In genomic region chr4:183728223-183729068, GRCh38 we compare ENCODE assay signal across 1 cellular context.
TF ChIP-seq lines count a peak whose summit lies in the region.

No MANE protein-coding gene starts in this region.

TF ChIP-seq in HepG2, 621 proteins besides CTCF, POLR2A, EP300 and RAD21 (continues in another document):
- TF ChIP-seq ZNF354B (CRISPR knock-in tag; IDR thresholded peaks at IDR 0.05) (no peak), ZNF460 (CRISPR knock-in tag; IDR thresholded peaks at IDR 0.05; ENCODE audit: borderline replicate concordance) (peak; percentile 39; the same call in 1 of the 2 replicates), CCDC6 (CRISPR knock-in tag; IDR thresholded peaks at IDR 0.05) (no peak), SKI (IDR thresholded peaks at IDR 0.05; ENCODE audit: partially characterized antibody) (no peak), PCBP2 (optimal IDR thresholded peaks at IDR 0.05; ENCODE audit: low read depth, low read length, poor library complexity, severe bottlenecking) (no peak), ZNF124 (CRISPR knock-in tag; IDR thresholded peaks at IDR 0.05) (no peak), SATB2 (CRISPR knock-in tag; IDR thresholded peaks at IDR 0.05) (no peak), ASH2L (IDR thresholded peaks at IDR 0.05; ENCODE audit: insufficient read length, low read depth, low read length) (peak; percentile 64), ZBTB7B (CRISPR knock-in tag; IDR thresholded peaks at IDR 0.05) (peak; percentile 52; the same call in 1 of the 2 replicates), ZNF770 (CRISPR knock-in tag; IDR thresholded peaks at IDR 0.05) (peak; percentile 83), MEIS2 (CRISPR knock-in tag; IDR thresholded peaks at IDR 0.05) (peak; percentile 89; the same call in 1 of the 2 replicates), GFI1 (CRISPR knock-in tag; IDR thresholded peaks at IDR 0.05; ENCODE audit: borderline replicate concordance) (peak; percentile 37; the same call in 1 of the 2 replicates), RBFOX2 (IDR thresholded peaks at IDR 0.05; ENCODE audit: low read depth, low read length) (no peak), ZNF720 (CRISPR knock-in tag; IDR thresholded peaks at IDR 0.05) (no peak), MAF1 (CRISPR knock-in tag; IDR thresholded peaks at IDR 0.05; ENCODE audit: borderline replicate concordance) (no peak), CEBPG (CRISPR knock-in tag; IDR thresholded peaks at IDR 0.05) (peak; percentile 63), ATF1 (CRISPR knock-in tag; IDR thresholded peaks at IDR 0.05) (no peak), KDM3A (CRISPR knock-in tag; IDR thresholded peaks at IDR 0.05; ENCODE audit: low read depth) (0 out of 2 replicates have a peak, but pooled peaks have one; percentile 5), MTF2 (CRISPR knock-in tag; IDR thresholded peaks at IDR 0.05; ENCODE audit: borderline replicate concordance) (peak; percentile 75; the same call in 1 of the 2 replicates), ZBTB42 (CRISPR knock-in tag; IDR thresholded peaks at IDR 0.05) (no peak), PITX1 (CRISPR knock-in tag; IDR thresholded peaks at IDR 0.05) (no peak; the same call in 1 of the 2 replicates), SAP130 (CRISPR knock-in tag; IDR thresholded peaks at IDR 0.05; ENCODE audit: low read depth) (peak; percentile 67), ZNF546 (CRISPR knock-in tag; conservative IDR thresholded peaks at IDR 0.05) (0 out of 2 replicates have a peak, but pooled peaks have one; percentile 62), ZNF292 (CRISPR knock-in tag; IDR thresholded peaks at IDR 0.05; ENCODE audit: borderline replicate concordance, low read depth) (peak; percentile 19; the same call in 1 of the 2 replicates), HOXD1 (CRISPR knock-in tag; IDR thresholded peaks at IDR 0.05) (peak; percentile 86), SOX6 (IDR thresholded peaks at IDR 0.05) (no peak), SOX6 (CRISPR knock-in tag; IDR thresholded peaks at IDR 0.05) (peak; percentile 48; the same call in 1 of the 2 replicates), FOXO4 (CRISPR knock-in tag; conservative IDR thresholded peaks at IDR 0.05) (0 out of 2 replicates have a peak, but pooled peaks have one; percentile 54), ONECUT2 (CRISPR knock-in tag; IDR thresholded peaks at IDR 0.05) (no peak), ZFY (CRISPR knock-in tag; IDR thresholded peaks at IDR 0.05) (no peak), MEIS1 (CRISPR knock-in tag; IDR thresholded peaks at IDR 0.05; ENCODE audit: borderline replicate concordance) (peak; percentile 93; the same call in 1 of the 2 replicates), ZNF12 (CRISPR knock-in tag; IDR thresholded peaks at IDR 0.05) (0 out of 2 replicates have a peak, but pooled peaks have one; percentile 14), HMG20A (CRISPR knock-in tag; IDR thresholded peaks at IDR 0.05; ENCODE audit: borderline replicate concordance) (0 out of 2 replicates have a peak, but pooled peaks have one; percentile 35), RFX5 (IDR thresholded peaks at IDR 0.05; ENCODE audit: low read depth, low read length) (peak; percentile 52; the same call in 1 of the 2 replicates), MYC (CRISPR knock-in tag; IDR thresholded peaks at IDR 0.05; ENCODE audit: borderline replicate concordance) (peak; percentile 20; the same call in 1 of the 2 replicates), HNF4A (CRISPR knock-in tag; IDR thresholded peaks at IDR 0.05) (peak; percentile 59)
- TF ChIP-seq, protein P1, sequence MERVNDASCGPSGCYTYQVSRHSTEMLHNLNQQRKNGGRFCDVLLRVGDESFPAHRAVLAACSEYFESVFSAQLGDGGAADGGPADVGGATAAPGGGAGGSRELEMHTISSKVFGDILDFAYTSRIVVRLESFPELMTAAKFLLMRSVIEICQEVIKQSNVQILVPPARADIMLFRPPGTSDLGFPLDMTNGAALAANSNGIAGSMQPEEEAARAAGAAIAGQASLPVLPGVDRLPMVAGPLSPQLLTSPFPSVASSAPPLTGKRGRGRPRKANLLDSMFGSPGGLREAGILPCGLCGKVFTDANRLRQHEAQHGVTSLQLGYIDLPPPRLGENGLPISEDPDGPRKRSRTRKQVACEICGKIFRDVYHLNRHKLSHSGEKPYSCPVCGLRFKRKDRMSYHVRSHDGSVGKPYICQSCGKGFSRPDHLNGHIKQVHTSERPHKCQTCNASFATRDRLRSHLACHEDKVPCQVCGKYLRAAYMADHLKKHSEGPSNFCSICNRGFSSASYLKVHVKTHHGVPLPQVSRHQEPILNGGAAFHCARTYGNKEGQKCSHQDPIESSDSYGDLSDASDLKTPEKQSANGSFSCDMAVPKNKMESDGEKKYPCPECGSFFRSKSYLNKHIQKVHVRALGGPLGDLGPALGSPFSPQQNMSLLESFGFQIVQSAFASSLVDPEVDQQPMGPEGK (CRISPR knock-in tag; IDR thresholded peaks at IDR 0.05), result no peak
- TF ChIP-seq, protein P2, sequence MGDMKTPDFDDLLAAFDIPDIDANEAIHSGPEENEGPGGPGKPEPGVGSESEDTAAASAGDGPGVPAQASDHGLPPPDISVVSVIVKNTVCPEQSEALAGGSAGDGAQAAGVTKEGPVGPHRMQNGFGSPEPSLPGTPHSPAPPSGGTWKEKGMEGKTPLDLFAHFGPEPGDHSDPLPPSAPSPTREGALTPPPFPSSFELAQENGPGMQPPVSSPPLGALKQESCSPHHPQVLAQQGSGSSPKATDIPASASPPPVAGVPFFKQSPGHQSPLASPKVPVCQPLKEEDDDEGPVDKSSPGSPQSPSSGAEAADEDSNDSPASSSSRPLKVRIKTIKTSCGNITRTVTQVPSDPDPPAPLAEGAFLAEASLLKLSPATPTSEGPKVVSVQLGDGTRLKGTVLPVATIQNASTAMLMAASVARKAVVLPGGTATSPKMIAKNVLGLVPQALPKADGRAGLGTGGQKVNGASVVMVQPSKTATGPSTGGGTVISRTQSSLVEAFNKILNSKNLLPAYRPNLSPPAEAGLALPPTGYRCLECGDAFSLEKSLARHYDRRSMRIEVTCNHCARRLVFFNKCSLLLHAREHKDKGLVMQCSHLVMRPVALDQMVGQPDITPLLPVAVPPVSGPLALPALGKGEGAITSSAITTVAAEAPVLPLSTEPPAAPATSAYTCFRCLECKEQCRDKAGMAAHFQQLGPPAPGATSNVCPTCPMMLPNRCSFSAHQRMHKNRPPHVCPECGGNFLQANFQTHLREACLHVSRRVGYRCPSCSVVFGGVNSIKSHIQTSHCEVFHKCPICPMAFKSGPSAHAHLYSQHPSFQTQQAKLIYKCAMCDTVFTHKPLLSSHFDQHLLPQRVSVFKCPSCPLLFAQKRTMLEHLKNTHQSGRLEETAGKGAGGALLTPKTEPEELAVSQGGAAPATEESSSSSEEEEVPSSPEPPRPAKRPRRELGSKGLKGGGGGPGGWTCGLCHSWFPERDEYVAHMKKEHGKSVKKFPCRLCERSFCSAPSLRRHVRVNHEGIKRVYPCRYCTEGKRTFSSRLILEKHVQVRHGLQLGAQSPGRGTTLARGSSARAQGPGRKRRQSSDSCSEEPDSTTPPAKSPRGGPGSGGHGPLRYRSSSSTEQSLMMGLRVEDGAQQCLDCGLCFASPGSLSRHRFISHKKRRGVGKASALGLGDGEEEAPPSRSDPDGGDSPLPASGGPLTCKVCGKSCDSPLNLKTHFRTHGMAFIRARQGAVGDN (CRISPR knock-in tag; IDR thresholded peaks at IDR 0.05), result peak; percentile 44
- TF ChIP-seq, protein P3, sequence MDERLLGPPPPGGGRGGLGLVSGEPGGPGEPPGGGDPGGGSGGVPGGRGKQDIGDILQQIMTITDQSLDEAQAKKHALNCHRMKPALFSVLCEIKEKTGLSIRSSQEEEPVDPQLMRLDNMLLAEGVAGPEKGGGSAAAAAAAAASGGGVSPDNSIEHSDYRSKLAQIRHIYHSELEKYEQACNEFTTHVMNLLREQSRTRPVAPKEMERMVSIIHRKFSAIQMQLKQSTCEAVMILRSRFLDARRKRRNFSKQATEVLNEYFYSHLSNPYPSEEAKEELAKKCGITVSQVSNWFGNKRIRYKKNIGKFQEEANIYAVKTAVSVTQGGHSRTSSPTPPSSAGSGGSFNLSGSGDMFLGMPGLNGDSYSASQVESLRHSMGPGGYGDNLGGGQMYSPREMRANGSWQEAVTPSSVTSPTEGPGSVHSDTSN (CRISPR knock-in tag; IDR thresholded peaks at IDR 0.05), result peak; percentile 83
- TF ChIP-seq, protein P4, sequence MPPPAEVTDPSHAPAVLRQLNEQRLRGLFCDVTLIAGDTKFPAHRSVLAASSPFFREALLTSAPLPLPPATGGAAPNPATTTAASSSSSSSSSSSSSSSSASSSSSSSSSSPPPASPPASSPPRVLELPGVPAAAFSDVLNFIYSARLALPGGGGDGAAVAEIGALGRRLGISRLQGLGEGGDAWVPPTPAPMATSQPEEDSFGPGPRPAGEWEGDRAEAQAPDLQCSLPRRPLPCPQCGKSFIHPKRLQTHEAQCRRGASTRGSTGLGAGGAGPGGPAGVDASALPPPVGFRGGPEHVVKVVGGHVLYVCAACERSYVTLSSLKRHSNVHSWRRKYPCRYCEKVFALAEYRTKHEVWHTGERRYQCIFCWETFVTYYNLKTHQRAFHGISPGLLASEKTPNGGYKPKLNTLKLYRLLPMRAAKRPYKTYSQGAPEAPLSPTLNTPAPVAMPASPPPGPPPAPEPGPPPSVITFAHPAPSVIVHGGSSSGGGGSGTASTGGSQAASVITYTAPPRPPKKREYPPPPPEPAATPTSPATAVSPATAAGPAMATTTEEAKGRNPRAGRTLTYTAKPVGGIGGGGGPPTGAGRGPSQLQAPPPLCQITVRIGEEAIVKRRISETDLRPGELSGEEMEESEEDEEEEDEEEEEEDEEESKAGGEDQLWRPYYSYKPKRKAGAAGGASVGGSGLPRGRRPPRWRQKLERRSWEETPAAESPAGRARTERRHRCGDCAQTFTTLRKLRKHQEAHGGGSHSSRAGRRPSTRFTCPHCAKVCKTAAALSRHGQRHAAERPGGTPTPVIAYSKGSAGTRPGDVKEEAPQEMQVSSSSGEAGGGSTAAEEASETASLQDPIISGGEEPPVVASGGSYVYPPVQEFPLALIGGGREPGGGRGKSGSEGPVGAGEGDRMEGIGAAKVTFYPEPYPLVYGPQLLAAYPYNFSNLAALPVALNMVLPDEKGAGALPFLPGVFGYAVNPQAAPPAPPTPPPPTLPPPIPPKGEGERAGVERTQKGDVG (CRISPR knock-in tag; IDR thresholded peaks at IDR 0.05; ENCODE audit: borderline replicate concordance), result no peak
- TF ChIP-seq, protein P5, sequence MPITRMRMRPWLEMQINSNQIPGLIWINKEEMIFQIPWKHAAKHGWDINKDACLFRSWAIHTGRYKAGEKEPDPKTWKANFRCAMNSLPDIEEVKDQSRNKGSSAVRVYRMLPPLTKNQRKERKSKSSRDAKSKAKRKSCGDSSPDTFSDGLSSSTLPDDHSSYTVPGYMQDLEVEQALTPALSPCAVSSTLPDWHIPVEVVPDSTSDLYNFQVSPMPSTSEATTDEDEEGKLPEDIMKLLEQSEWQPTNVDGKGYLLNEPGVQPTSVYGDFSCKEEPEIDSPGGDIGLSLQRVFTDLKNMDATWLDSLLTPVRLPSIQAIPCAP (CRISPR knock-in tag; IDR thresholded peaks at IDR 0.05; ENCODE audit: low read depth), result no peak
- TF ChIP-seq, protein P6, sequence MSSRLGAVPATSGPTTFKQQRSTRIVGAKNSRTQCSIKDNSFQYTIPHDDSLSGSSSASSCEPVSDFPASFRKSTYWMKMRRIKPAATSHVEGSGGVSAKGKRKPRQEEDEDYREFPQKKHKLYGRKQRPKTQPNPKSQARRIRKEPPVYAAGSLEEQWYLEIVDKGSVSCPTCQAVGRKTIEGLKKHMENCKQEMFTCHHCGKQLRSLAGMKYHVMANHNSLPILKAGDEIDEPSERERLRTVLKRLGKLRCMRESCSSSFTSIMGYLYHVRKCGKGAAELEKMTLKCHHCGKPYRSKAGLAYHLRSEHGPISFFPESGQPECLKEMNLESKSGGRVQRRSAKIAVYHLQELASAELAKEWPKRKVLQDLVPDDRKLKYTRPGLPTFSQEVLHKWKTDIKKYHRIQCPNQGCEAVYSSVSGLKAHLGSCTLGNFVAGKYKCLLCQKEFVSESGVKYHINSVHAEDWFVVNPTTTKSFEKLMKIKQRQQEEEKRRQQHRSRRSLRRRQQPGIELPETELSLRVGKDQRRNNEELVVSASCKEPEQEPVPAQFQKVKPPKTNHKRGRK (CRISPR knock-in tag; IDR thresholded peaks at IDR 0.05), result no peak
- TF ChIP-seq, protein P7, sequence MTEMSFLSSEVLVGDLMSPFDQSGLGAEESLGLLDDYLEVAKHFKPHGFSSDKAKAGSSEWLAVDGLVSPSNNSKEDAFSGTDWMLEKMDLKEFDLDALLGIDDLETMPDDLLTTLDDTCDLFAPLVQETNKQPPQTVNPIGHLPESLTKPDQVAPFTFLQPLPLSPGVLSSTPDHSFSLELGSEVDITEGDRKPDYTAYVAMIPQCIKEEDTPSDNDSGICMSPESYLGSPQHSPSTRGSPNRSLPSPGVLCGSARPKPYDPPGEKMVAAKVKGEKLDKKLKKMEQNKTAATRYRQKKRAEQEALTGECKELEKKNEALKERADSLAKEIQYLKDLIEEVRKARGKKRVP (CRISPR knock-in tag; IDR thresholded peaks at IDR 0.05), result peak in 1 of 2 experiments; percentile 30; a peak in 1 of 4 replicates
